8 cellular contexts compared by ENCODE assay signal in the genomic region with DNA sequence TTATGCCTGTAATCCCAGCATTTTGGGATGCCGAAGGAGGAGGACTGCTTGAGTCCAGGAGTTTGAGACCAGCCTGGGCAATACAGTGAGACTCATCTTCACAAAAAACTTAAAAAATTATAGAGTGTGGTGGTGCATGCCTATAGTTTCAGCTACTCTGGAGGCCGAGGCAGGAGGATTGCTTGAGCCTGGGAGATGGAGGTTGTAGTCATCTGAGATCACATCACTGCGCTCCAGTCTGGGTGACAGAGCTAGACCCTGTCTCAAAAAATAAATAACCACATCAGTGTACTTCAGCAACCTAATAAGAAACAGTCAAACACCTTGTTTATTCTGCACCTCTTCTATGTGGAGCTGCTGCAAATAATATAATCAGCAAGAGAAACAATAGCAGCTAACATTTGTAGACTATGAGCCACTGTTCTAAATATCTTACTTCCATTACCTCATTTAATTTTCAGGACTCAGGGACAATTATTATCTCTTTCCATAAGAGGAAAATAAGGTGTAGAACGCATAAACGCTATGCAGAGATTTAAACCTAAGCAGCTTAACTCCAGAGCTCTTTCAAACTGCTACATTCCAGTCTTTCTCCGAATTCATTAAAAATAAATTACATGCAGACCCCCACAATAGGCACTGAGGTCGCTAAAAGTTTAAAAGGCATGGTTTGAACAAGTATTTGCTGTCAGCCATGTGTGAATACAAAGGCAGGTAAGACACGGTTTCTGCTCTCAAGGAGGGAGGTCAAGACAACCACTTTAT. TPM values are rescaled to one million over a fixed set of nuclear protein-coding genes. Genes with fewer than 3 reads are reported as not detected.
DNase-seq lines count a peak whose midpoint lies in the region; ATAC-seq and TF ChIP-seq lines count a peak whose summit lies in the region.

No MANE protein-coding gene starts in this region.

- H3K36me3 ChIP-seq in GM06990 (ENCODE audit: control insufficient read depth, insufficient read depth, low read length) (no peaks in the 10 kb centered on the region; the same call in 1 of the 2 replicates), PC-3 (ENCODE audit: low read depth, low read length) (peaks cover 18% of the 10 kb centered on the region; the same call in 1 of the 2 replicates), parathyroid adenoma (ENCODE audit: control insufficient read depth, insufficient read depth, low read length) (no peaks in the 10 kb centered on the region)

- TF ChIP-seq CTCF in GM06990 (IDR thresholded peaks at IDR 0.05; ENCODE audit: insufficient read depth, low read length, poor library complexity, severe bottlenecking) (no peak), PC-3 (conservative IDR thresholded peaks at IDR 0.05; ENCODE audit: low read depth, low read length) (no peak), epithelial cell of esophagus (IDR thresholded peaks at IDR 0.05; ENCODE audit: insufficient read depth, low read depth, low read length, missing control alignments) (no peak), parathyroid adenoma (IDR thresholded peaks at IDR 0.05) (no peak)

- no peaks in the 10 kb centered on the region for H3F3A ChIP-seq in PC-3 (ENCODE audit: low read length, unreplicated experiment)

- no peaks in the 10 kb centered on the region for H3K9me3 ChIP-seq in PC-3 (ENCODE audit: low read length)
- H3K9me3 ChIP-seq in parathyroid adenoma (ENCODE audit: control insufficient read depth, low read length), result no peaks in the 10 kb centered on the region

- H3K4me1 ChIP-seq in PC-3 (ENCODE audit: insufficient read depth, low read length), result peaks cover 24% of the 10 kb centered on the region
- no peaks in the 10 kb centered on the region for H3K4me1 ChIP-seq in parathyroid adenoma

- POLR2A ChIA-PET in PC-3 (lab: Charles Lee; ENCODE audit: unreplicated experiment), result interaction anchor here (0.5 kb wide), 1 partner anchor 138 kb away, joined by 18 read pairs; no protein-coding TSS in a partner anchor

- H3K4me2 ChIP-seq in PC-3 (ENCODE audit: low read length) (peak overlapping the region; percentile 87), parathyroid adenoma (ENCODE audit: low read length) (peak overlapping the region; percentile 60)

- H3K4me3 ChIP-seq in GM06990 (replicated peaks; ENCODE audit: low read depth, low read length), result peak overlapping the region; percentile 92
- peak overlapping the region; percentile 92 for H3K4me3 ChIP-seq in PC-3 (ENCODE audit: low read length)
- H3K4me3 ChIP-seq in epithelial cell of esophagus (ENCODE audit: low read length), result peak overlapping the region; percentile 90
- peak overlapping the region; percentile 81 for H3K4me3 ChIP-seq in parathyroid adenoma (ENCODE audit: low read depth, low read length)

- H2AFZ ChIP-seq in PC-3 (ENCODE audit: low read length) (peak overlapping the region; percentile 99), parathyroid adenoma (peak overlapping the region; percentile 98)

- CTCF ChIA-PET in PC-3 (lab: Charles Lee), result no interaction called here

- DNase-seq in GM06990 (ENCODE audit: extremely low read depth, insufficient read length) (no peak), PC-3 (no peak), epithelial cell of esophagus (ENCODE audit: low read depth) (no peak), NCI-H2029 treated with DMSO at 0.1 percent for 48 hours (lab: John Stamatoyannopoulos, UW) (no peak)

- intact Hi-C loops in PC-3 (cut with micrococcal nuclease), result no loop called here

- H3K9me2 ChIP-seq in PC-3 (replicated peaks; ENCODE audit: low read length), result no peaks in the 10 kb centered on the region

- H4K20me1 ChIP-seq in PC-3 (ENCODE audit: low read length), result no peaks in the 10 kb centered on the region

- H3K27ac ChIP-seq in PC-3 (ENCODE audit: low read length), result no peak overlapping the region
- no peak overlapping the region for H3K27ac ChIP-seq in parathyroid adenoma

- ATAC-seq in PC-3, result no peak; the same call in 1 of the 2 replicates
- no peak for ATAC-seq in GM21786 (IDR thresholded peaks at IDR 0.05; ENCODE audit: unreplicated experiment)
- no peak for ATAC-seq in GM21825 (IDR thresholded peaks at IDR 0.05; ENCODE audit: unreplicated experiment)
- ATAC-seq in HG03432 (IDR thresholded peaks at IDR 0.05; ENCODE audit: unreplicated experiment), result no peak

- H3K79me2 ChIP-seq in PC-3 (ENCODE audit: low read length) (peaks cover 33% of the 10 kb centered on the region), parathyroid adenoma (no peaks in the 10 kb centered on the region)

- peak overlapping the region; percentile 93 for H3K9ac ChIP-seq in PC-3 (ENCODE audit: low read length)
- no peak overlapping the region for H3K9ac ChIP-seq in parathyroid adenoma

- H3K27me3 ChIP-seq in GM06990 (replicated peaks; ENCODE audit: control insufficient read depth, insufficient read depth, low read length) (no peaks in the 10 kb centered on the region), PC-3 (ENCODE audit: low read length) (no peaks in the 10 kb centered on the region), parathyroid adenoma (ENCODE audit: control insufficient read depth, insufficient read depth, low read length) (no peaks in the 10 kb centered on the region)

- no TSS peak for BruUV-seq in PC-3 (replicated peaks; lab: Mats Ljungman, UMichigan)

RNA-seq across cellular contexts. Expression of gene NARS2, which starts 1.2 kb away (rescaled TPM):
- total RNA-seq in PC-3 (2014; rRNA removed), result 33.5 and 35.5 TPM in 2 replicates
